In the genomic region with DNA sequence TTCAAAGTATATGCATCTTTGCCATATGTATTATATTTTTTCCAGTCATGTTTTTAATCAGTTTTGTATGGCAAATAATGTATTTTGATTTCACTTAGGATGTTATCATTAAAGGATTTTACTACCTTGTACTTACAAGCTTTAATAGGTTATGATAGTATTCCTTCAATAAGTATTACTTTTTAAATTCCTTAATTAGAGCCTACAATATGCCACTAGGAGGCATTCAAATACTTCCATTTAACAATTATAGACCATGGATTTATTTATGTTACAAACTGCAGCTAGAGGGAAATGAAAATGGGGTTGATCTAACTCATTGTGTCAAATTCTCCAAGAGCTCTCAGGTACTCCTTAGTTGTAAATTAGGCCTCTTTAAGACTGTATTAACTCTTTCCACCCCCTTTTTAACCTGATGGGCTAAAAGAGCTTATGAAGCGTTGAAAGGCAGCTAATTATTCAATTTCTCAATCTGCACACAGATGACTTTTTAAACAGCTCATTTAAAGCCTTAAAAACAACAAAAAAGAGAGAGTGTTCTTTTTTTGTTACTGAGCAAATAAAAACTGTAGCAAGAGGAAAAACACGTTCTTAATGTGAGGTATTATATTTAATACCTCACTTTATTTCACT, we compare ENCODE assay signal across 8 cellular contexts.
DNase-seq lines count a peak whose midpoint lies in the region; ATAC-seq and TF ChIP-seq lines count a peak whose summit lies in the region.

No MANE protein-coding gene starts in this region.

- intact Hi-C loops in heart right ventricle (cut with DNase I) = loop anchor here in 9 of 10 donors (2.0 to 10.0 kb wide), 9 partner anchors 153 to 848 kb away; a partner anchor contains a TSS

- ATAC-seq in heart right ventricle = peak in 1 of 8 donors; percentile 44
- no peak for ATAC-seq in GM18909 (IDR thresholded peaks at IDR 0.05; ENCODE audit: poor library complexity, unreplicated experiment)

- peaks cover 0 to 2% (median 0%) of the 10 kb centered on the region in 11 donors for H3K9me3 ChIP-seq in heart right ventricle

- H3K27ac ChIP-seq in heart right ventricle = no peak overlapping the region

- TF ChIP-seq CTCF in heart right ventricle (IDR thresholded peaks at IDR 0.05) = peak; percentile 6 to 63 (median 47)
- no peak for TF ChIP-seq CTCF in GM10248 (IDR thresholded peaks at IDR 0.05; ENCODE audit: control extremely low read depth, extremely low read depth, low read depth, missing control alignments)

- no peak overlapping the region for H3K4me3 ChIP-seq in heart right ventricle

- H3K27me3 ChIP-seq in heart right ventricle = no peaks in the 10 kb centered on the region

- peaks cover 0 to 23% (median 10%) of the 10 kb centered on the region in 9 donors for H3K4me1 ChIP-seq in heart right ventricle

- no peak for TF ChIP-seq EP300 in Ishikawa (IDR thresholded peaks at IDR 0.05; ENCODE audit: borderline replicate concordance)

- POLR2A ChIA-PET in GM10248 (lab: Yijun Ruan, JAX) = no interaction called here

- H3K36me3 ChIP-seq in heart right ventricle = peaks cover 0 to 19% (median 0%) of the 10 kb centered on the region in 9 donors

- CTCF ChIA-PET in GM10248 (lab: Yijun Ruan, JAX) = interaction anchor here (0.8 to 2.4 kb wide), 5 partner anchors 19 to 306 kb away, joined by 3 to 13 read pairs (median 4); no protein-coding TSS in a partner anchor

- in situ Hi-C loops in SK-MEL-5 (cut with HindIII; ENCODE audit: low pct_unique_long_range_greater_than_20kb, low sequenced_read_pairs) = no loop called here

- peak; percentile 29 for TF ChIP-seq RAD21 in Ishikawa (IDR thresholded peaks at IDR 0.05; ENCODE audit: low read depth)

- peak; percentile 30 for DNase-seq in A172 (ENCODE audit: low spot score)
- DNase-seq in SK-MEL-5 (ENCODE audit: low read depth, low spot score) = peak; percentile 47
- no peak for DNase-seq in heart right ventricle
- DNase-seq in stimulated activated CD4-positive, alpha-beta T cell treated with anti-CD3 and anti-CD28 coated beads, Interleukin-4, amount 100 ng/mL, for 4 hours = no peak
- DNase-seq in GM10248 (ENCODE audit: extremely low spot score) = no peak
- no peak for DNase-seq in SKM-1 treated with dmso at 0.1 percent for 144 hours (lab: John Stamatoyannopoulos, UW; ENCODE audit: unreplicated experiment)

- 42 to 44% methylated on average over 2 of the region's 2 CpGs for WGBS in heart right ventricle, 2 donors

TF ChIP-seq in Ishikawa, 13 proteins besides CTCF, POLR2A, EP300 and RAD21:
- TF ChIP-seq, protein P1, sequence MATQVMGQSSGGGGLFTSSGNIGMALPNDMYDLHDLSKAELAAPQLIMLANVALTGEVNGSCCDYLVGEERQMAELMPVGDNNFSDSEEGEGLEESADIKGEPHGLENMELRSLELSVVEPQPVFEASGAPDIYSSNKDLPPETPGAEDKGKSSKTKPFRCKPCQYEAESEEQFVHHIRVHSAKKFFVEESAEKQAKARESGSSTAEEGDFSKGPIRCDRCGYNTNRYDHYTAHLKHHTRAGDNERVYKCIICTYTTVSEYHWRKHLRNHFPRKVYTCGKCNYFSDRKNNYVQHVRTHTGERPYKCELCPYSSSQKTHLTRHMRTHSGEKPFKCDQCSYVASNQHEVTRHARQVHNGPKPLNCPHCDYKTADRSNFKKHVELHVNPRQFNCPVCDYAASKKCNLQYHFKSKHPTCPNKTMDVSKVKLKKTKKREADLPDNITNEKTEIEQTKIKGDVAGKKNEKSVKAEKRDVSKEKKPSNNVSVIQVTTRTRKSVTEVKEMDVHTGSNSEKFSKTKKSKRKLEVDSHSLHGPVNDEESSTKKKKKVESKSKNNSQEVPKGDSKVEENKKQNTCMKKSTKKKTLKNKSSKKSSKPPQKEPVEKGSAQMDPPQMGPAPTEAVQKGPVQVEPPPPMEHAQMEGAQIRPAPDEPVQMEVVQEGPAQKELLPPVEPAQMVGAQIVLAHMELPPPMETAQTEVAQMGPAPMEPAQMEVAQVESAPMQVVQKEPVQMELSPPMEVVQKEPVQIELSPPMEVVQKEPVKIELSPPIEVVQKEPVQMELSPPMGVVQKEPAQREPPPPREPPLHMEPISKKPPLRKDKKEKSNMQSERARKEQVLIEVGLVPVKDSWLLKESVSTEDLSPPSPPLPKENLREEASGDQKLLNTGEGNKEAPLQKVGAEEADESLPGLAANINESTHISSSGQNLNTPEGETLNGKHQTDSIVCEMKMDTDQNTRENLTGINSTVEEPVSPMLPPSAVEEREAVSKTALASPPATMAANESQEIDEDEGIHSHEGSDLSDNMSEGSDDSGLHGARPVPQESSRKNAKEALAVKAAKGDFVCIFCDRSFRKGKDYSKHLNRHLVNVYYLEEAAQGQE (IDR thresholded peaks at IDR 0.05; ENCODE audit: low read depth) = no peak
- TF ChIP-seq YY1 (IDR thresholded peaks at IDR 0.05; ENCODE audit: low read depth) (no peak), TCF12 (IDR thresholded peaks at IDR 0.05; ENCODE audit: low read depth) (no peak), TEAD4 (IDR thresholded peaks at IDR 0.05) (no peak), EGR1 (IDR thresholded peaks at IDR 0.05) (no peak), TAF1 (IDR thresholded peaks at IDR 0.05; ENCODE audit: low read depth) (no peak), NFIC (IDR thresholded peaks at IDR 0.05) (no peak), CEBPB (IDR thresholded peaks at IDR 0.05) (no peak)
- TF ChIP-seq, protein P2, sequence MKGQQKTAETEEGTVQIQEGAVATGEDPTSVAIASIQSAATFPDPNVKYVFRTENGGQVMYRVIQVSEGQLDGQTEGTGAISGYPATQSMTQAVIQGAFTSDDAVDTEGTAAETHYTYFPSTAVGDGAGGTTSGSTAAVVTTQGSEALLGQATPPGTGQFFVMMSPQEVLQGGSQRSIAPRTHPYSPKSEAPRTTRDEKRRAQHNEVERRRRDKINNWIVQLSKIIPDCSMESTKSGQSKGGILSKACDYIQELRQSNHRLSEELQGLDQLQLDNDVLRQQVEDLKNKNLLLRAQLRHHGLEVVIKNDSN (IDR thresholded peaks at IDR 0.05) = no peak
- TF ChIP-seq, protein P3, sequence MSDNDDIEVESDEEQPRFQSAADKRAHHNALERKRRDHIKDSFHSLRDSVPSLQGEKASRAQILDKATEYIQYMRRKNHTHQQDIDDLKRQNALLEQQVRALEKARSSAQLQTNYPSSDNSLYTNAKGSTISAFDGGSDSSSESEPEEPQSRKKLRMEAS (IDR thresholded peaks at IDR 0.05) = no peak

Comparison
In these comparisons a context has a peak if more than half of its experiments do, and no peak if none do; other contexts are left out.
1. DNase-seq: peak in A172 (single experiment) and SK-MEL-5 (single experiment); none in heart right ventricle (0 of 2), stimulated activated CD4-positive, alpha-beta T cell treated with anti-CD3 and anti-CD28 coated beads, Interleukin-4, amount 100 ng/mL, for 4 hours (0 of 2), GM10248 (single experiment) and SKM-1 treated with dmso at 0.1 percent for 144 hours (single experiment).